In genomic region chr14:92596328-92596943, GRCh38 we compare ENCODE assay signal across 19 cellular contexts.
A peak's percentile ranks its signal among the peaks of the same experiment; 100 is the strongest.
DNase-seq lines count a peak whose midpoint lies in the region; ATAC-seq and TF ChIP-seq lines count a peak whose summit lies in the region.
"Had no signal": no experiment of that assay in that cellular context is flagged by ENCODE, and none has a peak within 500 bp of the region (broad histone marks: within the 10 kb centered on the region; RNA-seq: fewer than 3 reads in every experiment).

No MANE protein-coding gene starts in this region.

- no peak for TF ChIP-seq CTCF in natural killer cell (IDR thresholded peaks at IDR 0.05)
- 0 out of 2 replicates have a peak, but pooled peaks have one; percentile 7 for TF ChIP-seq CTCF in OCI-LY3 (IDR thresholded peaks at IDR 0.05; ENCODE audit: low read depth, low read length)
- peak; percentile 17 for TF ChIP-seq CTCF in fibroblast of pulmonary artery (IDR thresholded peaks at IDR 0.05; ENCODE audit: low read length, missing control alignments)

- peaks cover 4% of the 10 kb centered on the region for H3K36me3 ChIP-seq in OCI-LY3 (replicated peaks; ENCODE audit: low read depth, low read length)
- H3K36me3 ChIP-seq: ascending aorta had no signal

- intact Hi-C loops in natural killer cell (cut with micrococcal nuclease), result no loop called here

- no peaks in the 10 kb centered on the region for H4K20me1 ChIP-seq in OCI-LY3 (ENCODE audit: insufficient read depth, low read length)

- H3K9ac ChIP-seq in OCI-LY3 (ENCODE audit: low read length), result no peak overlapping the region

- peaks cover 62 to 66% of the 10 kb centered on the region in 2 donors for H3K4me1 Mint-ChIP-seq in natural killer cell treated with Interleukin-12 subunit alpha and Interleukin-12 subunit beta and Interleukin-15 and Interleukin-18, amount 100 ng/mL, for 72 hours (ENCODE audit: low read depth in 2 of 2)
- H3K4me1 Mint-ChIP-seq in natural killer cell, result peaks cover 42 to 59% of the 10 kb centered on the region in 2 donors
- peaks cover 15% of the 10 kb centered on the region for H3K4me1 Mint-ChIP-seq in activated T-cell treated with anti-CD3 and anti-CD28 coated beads, Interleukin-2, amount 50 U/mL, for 4 hours (ENCODE audit: low read depth)

- H3K9me3 ChIP-seq in OCI-LY3 (ENCODE audit: insufficient read depth, low read length), result peaks cover 6% of the 10 kb centered on the region; the same call in 1 of the 2 replicates
- H3K9me3 ChIP-seq: ascending aorta, Caco-2 had no signal

- H3K27me3 Mint-ChIP-seq in natural killer cell treated with Interleukin-12 subunit alpha and Interleukin-12 subunit beta and Interleukin-15 and Interleukin-18, amount 100 ng/mL, for 72 hours, result no peaks in the 10 kb centered on the region
- H3K27me3 Mint-ChIP-seq in natural killer cell (ENCODE audit: low read depth in 2 of 2), result no peaks in the 10 kb centered on the region
- no peaks in the 10 kb centered on the region for H3K27me3 Mint-ChIP-seq in activated T-cell treated with anti-CD3 and anti-CD28 coated beads, Interleukin-2, amount 50 U/mL, for 4 hours (ENCODE audit: low read depth)
- H3K27me3 Mint-ChIP-seq: T-helper 17 cell had no signal

- H3K4me3 ChIP-seq in OCI-LY3 (ENCODE audit: low read length) (no peak overlapping the region), fibroblast of pulmonary artery (replicated peaks; ENCODE audit: low read depth, low read length) (no peak overlapping the region)
- H3K4me3 ChIP-seq: ascending aorta, heart right ventricle had no signal

- H3K4me2 ChIP-seq in OCI-LY3 (ENCODE audit: low read length), result no peak overlapping the region

- H3K27ac Mint-ChIP-seq in natural killer cell treated with Interleukin-12 subunit alpha and Interleukin-12 subunit beta and Interleukin-15 and Interleukin-18, amount 100 ng/mL, for 72 hours, result peak overlapping the region; percentile 24 to 48
- H3K27ac Mint-ChIP-seq in natural killer cell, result peak overlapping the region in 1 of 2 donors; percentile 14
- H3K27ac Mint-ChIP-seq: T-helper 17 cell had no signal

- H2AFZ ChIP-seq in OCI-LY3 (ENCODE audit: low read depth, low read length), result no peak overlapping the region

- H3K79me2 ChIP-seq in OCI-LY3 (ENCODE audit: low read length), result no peaks in the 10 kb centered on the region

- no peaks in the 10 kb centered on the region for H3K9me3 Mint-ChIP-seq in natural killer cell treated with Interleukin-12 subunit alpha and Interleukin-12 subunit beta and Interleukin-15 and Interleukin-18, amount 100 ng/mL, for 72 hours
- no peaks in the 10 kb centered on the region for H3K9me3 Mint-ChIP-seq in natural killer cell
- H3K9me3 Mint-ChIP-seq in activated T-cell treated with anti-CD3 and anti-CD28 coated beads, Interleukin-2, amount 50 U/mL, for 4 hours, result peaks cover 4% of the 10 kb centered on the region

- H3K36me3 Mint-ChIP-seq in natural killer cell treated with Interleukin-12 subunit alpha and Interleukin-12 subunit beta and Interleukin-15 and Interleukin-18, amount 100 ng/mL, for 72 hours, result peaks cover 25% of the 10 kb centered on the region
- peaks cover 4% of the 10 kb centered on the region for H3K36me3 Mint-ChIP-seq in natural killer cell
- H3K36me3 Mint-ChIP-seq in activated T-cell treated with anti-CD3 and anti-CD28 coated beads, Interleukin-2, amount 50 U/mL, for 4 hours (ENCODE audit: insufficient read depth), result peaks cover 5% of the 10 kb centered on the region

- no peak for TF ChIP-seq POLR2A in GM18505 (IDR thresholded peaks at IDR 0.05; ENCODE audit: borderline replicate concordance, extremely low read depth, insufficient read depth, insufficient read length)

- H3K27ac ChIP-seq in OCI-LY3 (ENCODE audit: low read length), result no peak overlapping the region
- H3K27ac ChIP-seq: ascending aorta, heart right ventricle had no signal

- H3K4me1 ChIP-seq in OCI-LY3 (ENCODE audit: low read length), result peaks cover 26% of the 10 kb centered on the region
- H3K4me1 ChIP-seq: Caco-2 had no signal

- no peaks in the 10 kb centered on the region for H3K27me3 ChIP-seq in OCI-LY3 (ENCODE audit: low read depth, low read length)
- H3K27me3 ChIP-seq: ascending aorta, heart right ventricle had no signal

- ATAC-seq in natural killer cell treated with Interleukin-12 subunit alpha and Interleukin-12 subunit beta and Interleukin-15 and Interleukin-18, amount 100 ng/mL, for 72 hours, result no peak
- ATAC-seq in natural killer cell, result no peak
- no peak for ATAC-seq in activated T-cell treated with anti-CD3 and anti-CD28 coated beads, Interleukin-2, amount 50 U/mL, for 4 hours
- no peak for ATAC-seq in GM18505 (IDR thresholded peaks at IDR 0.05; ENCODE audit: unreplicated experiment)
- ATAC-seq: heart right ventricle, Right ventricle myocardium inferior, T-helper 17 cell had no signal

- no peak overlapping the region for H3K4me3 Mint-ChIP-seq in natural killer cell treated with Interleukin-12 subunit alpha and Interleukin-12 subunit beta and Interleukin-15 and Interleukin-18, amount 100 ng/mL, for 72 hours
- H3K4me3 Mint-ChIP-seq in natural killer cell, result no peak overlapping the region
- no peak overlapping the region for H3K4me3 Mint-ChIP-seq in activated T-cell treated with anti-CD3 and anti-CD28 coated beads, Interleukin-2, amount 50 U/mL, for 4 hours
- H3K4me3 Mint-ChIP-seq: T-helper 17 cell had no signal

- no peak for DNase-seq in natural killer cell treated with Interleukin-12 subunit alpha and Interleukin-12 subunit beta and Interleukin-15 and Interleukin-18, amount 100 ng/mL, for 72 hours (ENCODE audit: low spot score)
- DNase-seq in natural killer cell (no peak), fibroblast of pulmonary artery (ENCODE audit: low read depth) (no peak), NCI-H1105 treated with DMSO at 0.1 percent for 48 hours (lab: John Stamatoyannopoulos, UW) (no peak)
- no peak for DNase-seq in activated T-cell treated with anti-CD3 and anti-CD28 coated beads, Interleukin-2, amount 50 U/mL, for 4 hours
- no peak for DNase-seq in activated T-cell treated with anti-CD3 and anti-CD28 coated beads, Interleukin-2, amount 50 U/mL, for 1 hour
- DNase-seq: activated CD4-positive, CD25-positive, alpha-beta regulatory T cell; activated gamma-delta T cell treated with Interleukin-2 at 50 U/mL for 16 hours; Caco-2; cortex of kidney; heart right ventricle; NCI-H2029 treated with DMSO at 0.1 percent for 48 hours; NK-92 treated with Interleukin-12 subunit alpha and Interleukin-12 subunit beta, amount 100 ng/mL, for 24 hours; stimulated activated CD4-positive, alpha-beta T cell treated with anti-CD3 and anti-CD28 coated beads, Interleukin-4, amount 100 ng/mL, for 1 hour; T-helper 17 cell had no signal
